Comparison of ENCODE assay signal across 1 cellular context in genomic region chr5:108749130-108749861, GRCh38.
TF ChIP-seq lines count a peak whose summit lies in the region.

No MANE protein-coding gene starts in this region.

TF ChIP-seq in GM12878, 131 proteins besides CTCF, POLR2A, EP300 and RAD21 (continued from another document):
- TF ChIP-seq, protein P1, sequence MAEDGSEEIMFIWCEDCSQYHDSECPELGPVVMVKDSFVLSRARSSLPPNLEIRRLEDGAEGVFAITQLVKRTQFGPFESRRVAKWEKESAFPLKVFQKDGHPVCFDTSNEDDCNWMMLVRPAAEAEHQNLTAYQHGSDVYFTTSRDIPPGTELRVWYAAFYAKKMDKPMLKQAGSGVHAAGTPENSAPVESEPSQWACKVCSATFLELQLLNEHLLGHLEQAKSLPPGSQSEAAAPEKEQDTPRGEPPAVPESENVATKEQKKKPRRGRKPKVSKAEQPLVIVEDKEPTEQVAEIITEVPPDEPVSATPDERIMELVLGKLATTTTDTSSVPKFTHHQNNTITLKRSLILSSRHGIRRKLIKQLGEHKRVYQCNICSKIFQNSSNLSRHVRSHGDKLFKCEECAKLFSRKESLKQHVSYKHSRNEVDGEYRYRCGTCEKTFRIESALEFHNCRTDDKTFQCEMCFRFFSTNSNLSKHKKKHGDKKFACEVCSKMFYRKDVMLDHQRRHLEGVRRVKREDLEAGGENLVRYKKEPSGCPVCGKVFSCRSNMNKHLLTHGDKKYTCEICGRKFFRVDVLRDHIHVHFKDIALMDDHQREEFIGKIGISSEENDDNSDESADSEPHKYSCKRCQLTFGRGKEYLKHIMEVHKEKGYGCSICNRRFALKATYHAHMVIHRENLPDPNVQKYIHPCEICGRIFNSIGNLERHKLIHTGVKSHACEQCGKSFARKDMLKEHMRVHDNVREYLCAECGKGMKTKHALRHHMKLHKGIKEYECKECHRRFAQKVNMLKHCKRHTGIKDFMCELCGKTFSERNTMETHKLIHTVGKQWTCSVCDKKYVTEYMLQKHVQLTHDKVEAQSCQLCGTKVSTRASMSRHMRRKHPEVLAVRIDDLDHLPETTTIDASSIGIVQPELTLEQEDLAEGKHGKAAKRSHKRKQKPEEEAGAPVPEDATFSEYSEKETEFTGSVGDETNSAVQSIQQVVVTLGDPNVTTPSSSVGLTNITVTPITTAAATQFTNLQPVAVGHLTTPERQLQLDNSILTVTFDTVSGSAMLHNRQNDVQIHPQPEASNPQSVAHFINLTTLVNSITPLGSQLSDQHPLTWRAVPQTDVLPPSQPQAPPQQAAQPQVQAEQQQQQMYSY (CRISPR knock-in tag; IDR thresholded peaks at IDR 0.05), result no peak
- TF ChIP-seq SMC3 (IDR thresholded peaks at IDR 0.05; ENCODE audit: borderline replicate concordance, low read length) (0 out of 2 replicates have a peak, but pooled peaks have one; percentile 9), IKZF2 (IDR thresholded peaks at IDR 0.05) (peak in 1 of 2 experiments; percentile 28; a peak in 2 of 4 replicates), SREBF1 (IDR thresholded peaks at IDR 0.05; ENCODE audit: low read length) (no peak), SMARCA5 (IDR thresholded peaks at IDR 0.05) (peak; percentile 45; the same call in 1 of the 2 replicates), ASH2L (IDR thresholded peaks at IDR 0.05; ENCODE audit: borderline replicate concordance, low read depth) (peak; percentile 86; the same call in 1 of the 2 replicates), GABPA (IDR thresholded peaks at IDR 0.05; ENCODE audit: low read depth) (no peak), LARP7 (IDR thresholded peaks at IDR 0.05) (0 out of 2 replicates have a peak, but pooled peaks have one; percentile 18), EGR1 (IDR thresholded peaks at IDR 0.05; ENCODE audit: borderline replicate concordance in 1 of 2, low read depth in 2 of 2, low read length in 2 of 2) (peak in 1 of 2 experiments; percentile 77; a peak in 2 of 3 replicates), IKZF1 (conservative IDR thresholded peaks at IDR 0.05) (0 out of 2 replicates have a peak, but pooled peaks have one; percentile 17), BCL11A (IDR thresholded peaks at IDR 0.05; ENCODE audit: low read depth, low read length) (no peak), MTA2 (IDR thresholded peaks at IDR 0.05; ENCODE audit: low read depth) (peak; percentile 27; the same call in 1 of the 2 replicates), YBX1 (IDR thresholded peaks at IDR 0.05) (no peak)
- TF ChIP-seq, protein P2, sequence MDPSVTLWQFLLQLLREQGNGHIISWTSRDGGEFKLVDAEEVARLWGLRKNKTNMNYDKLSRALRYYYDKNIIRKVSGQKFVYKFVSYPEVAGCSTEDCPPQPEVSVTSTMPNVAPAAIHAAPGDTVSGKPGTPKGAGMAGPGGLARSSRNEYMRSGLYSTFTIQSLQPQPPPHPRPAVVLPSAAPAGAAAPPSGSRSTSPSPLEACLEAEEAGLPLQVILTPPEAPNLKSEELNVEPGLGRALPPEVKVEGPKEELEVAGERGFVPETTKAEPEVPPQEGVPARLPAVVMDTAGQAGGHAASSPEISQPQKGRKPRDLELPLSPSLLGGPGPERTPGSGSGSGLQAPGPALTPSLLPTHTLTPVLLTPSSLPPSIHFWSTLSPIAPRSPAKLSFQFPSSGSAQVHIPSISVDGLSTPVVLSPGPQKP (IDR thresholded peaks at IDR 0.05; ENCODE audit: low read depth, low read length), result no peak
- TF ChIP-seq, protein P3, sequence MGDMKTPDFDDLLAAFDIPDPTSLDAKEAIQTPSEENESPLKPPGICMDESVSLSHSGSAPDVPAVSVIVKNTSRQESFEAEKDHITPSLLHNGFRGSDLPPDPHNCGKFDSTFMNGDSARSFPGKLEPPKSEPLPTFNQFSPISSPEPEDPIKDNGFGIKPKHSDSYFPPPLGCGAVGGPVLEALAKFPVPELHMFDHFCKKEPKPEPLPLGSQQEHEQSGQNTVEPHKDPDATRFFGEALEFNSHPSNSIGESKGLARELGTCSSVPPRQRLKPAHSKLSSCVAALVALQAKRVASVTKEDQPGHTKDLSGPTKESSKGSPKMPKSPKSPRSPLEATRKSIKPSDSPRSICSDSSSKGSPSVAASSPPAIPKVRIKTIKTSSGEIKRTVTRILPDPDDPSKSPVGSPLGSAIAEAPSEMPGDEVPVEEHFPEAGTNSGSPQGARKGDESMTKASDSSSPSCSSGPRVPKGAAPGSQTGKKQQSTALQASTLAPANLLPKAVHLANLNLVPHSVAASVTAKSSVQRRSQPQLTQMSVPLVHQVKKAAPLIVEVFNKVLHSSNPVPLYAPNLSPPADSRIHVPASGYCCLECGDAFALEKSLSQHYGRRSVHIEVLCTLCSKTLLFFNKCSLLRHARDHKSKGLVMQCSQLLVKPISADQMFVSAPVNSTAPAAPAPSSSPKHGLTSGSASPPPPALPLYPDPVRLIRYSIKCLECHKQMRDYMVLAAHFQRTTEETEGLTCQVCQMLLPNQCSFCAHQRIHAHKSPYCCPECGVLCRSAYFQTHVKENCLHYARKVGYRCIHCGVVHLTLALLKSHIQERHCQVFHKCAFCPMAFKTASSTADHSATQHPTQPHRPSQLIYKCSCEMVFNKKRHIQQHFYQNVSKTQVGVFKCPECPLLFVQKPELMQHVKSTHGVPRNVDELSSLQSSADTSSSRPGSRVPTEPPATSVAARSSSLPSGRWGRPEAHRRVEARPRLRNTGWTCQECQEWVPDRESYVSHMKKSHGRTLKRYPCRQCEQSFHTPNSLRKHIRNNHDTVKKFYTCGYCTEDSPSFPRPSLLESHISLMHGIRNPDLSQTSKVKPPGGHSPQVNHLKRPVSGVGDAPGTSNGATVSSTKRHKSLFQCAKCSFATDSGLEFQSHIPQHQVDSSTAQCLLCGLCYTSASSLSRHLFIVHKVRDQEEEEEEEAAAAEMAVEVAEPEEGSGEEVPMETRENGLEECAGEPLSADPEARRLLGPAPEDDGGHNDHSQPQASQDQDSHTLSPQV (IDR thresholded peaks at IDR 0.05), result no peak
